Comparison of ENCODE assay signal across 7 cellular contexts in genomic region chr7:151315038-151315655, GRCh38. TPM values are rescaled to one million over a fixed set of nuclear protein-coding genes. Genes with fewer than 3 reads are reported as not detected.
A peak's percentile ranks its signal among the peaks of the same experiment; 100 is the strongest.
DNase-seq lines count a peak whose midpoint lies in the region; ATAC-seq and TF ChIP-seq lines count a peak whose summit lies in the region.

No MANE protein-coding gene starts in this region.

- H3K27me3 ChIP-seq in PC-3 (ENCODE audit: low read length), result no peaks in the 10 kb centered on the region

- no peak overlapping the region for H3K27ac Mint-ChIP-seq in nephron progenitor cell
- H3K27ac Mint-ChIP-seq in stimulated activated naive CD8-positive, alpha-beta T cell treated with anti-CD3 and anti-CD28 coated beads, Interleukin-15, amount 100 ng/mL, for 72 hours, result no peak overlapping the region

- intact Hi-C loops in PC-3 (cut with micrococcal nuclease), result loop anchor here (1.0 kb wide), 2 partner anchors 35 to 133 kb away; no protein-coding TSS in a partner anchor

- H4K20me1 ChIP-seq in PC-3 (ENCODE audit: low read length), result no peaks in the 10 kb centered on the region

- no peaks in the 10 kb centered on the region for H3K36me3 ChIP-seq in PC-3 (ENCODE audit: low read depth, low read length)

- TF ChIP-seq CTCF in GM12864 (IDR thresholded peaks at IDR 0.05; ENCODE audit: low read depth, low read length, missing control alignments) (peak; percentile 73), PC-3 (conservative IDR thresholded peaks at IDR 0.05; ENCODE audit: low read depth, low read length) (peak; percentile 78), nephron progenitor cell (IDR thresholded peaks at IDR 0.05) (peak; percentile 79)

- peaks cover 4% of the 10 kb centered on the region; the same call in 1 of the 2 replicates for H3K4me1 ChIP-seq in PC-3 (ENCODE audit: insufficient read depth, low read length)

- H3K9me2 ChIP-seq in PC-3 (replicated peaks; ENCODE audit: low read length), result no peaks in the 10 kb centered on the region

- peak; percentile 82 for ATAC-seq in PC-3
- peak; percentile 88 for ATAC-seq in stimulated activated naive CD8-positive, alpha-beta T cell treated with anti-CD3 and anti-CD28 coated beads, Interleukin-15, amount 100 ng/mL, for 72 hours

- H3K27me3 Mint-ChIP-seq in nephron progenitor cell (ENCODE audit: low read depth, poor library complexity), result peaks cover 7% of the 10 kb centered on the region
- no peaks in the 10 kb centered on the region for H3K27me3 Mint-ChIP-seq in stimulated activated naive CD8-positive, alpha-beta T cell treated with anti-CD3 and anti-CD28 coated beads, Interleukin-15, amount 100 ng/mL, for 72 hours

- 0 out of 2 replicates have a peak, but pooled peaks cover 8% of the 10 kb centered on the region for H3K9me3 ChIP-seq in PC-3 (ENCODE audit: low read length)

- peaks cover 6% of the 10 kb centered on the region for H3K36me3 Mint-ChIP-seq in nephron progenitor cell (ENCODE audit: low read depth)

- H3K4me2 ChIP-seq in PC-3 (ENCODE audit: low read length), result peak overlapping the region; percentile 71

- no peaks in the 10 kb centered on the region for H3K79me2 ChIP-seq in PC-3 (ENCODE audit: low read length)

- no TSS peak for BruUV-seq in PC-3 (replicated peaks; lab: Mats Ljungman, UMichigan)

- POLR2A ChIA-PET in PC-3 (lab: Charles Lee; ENCODE audit: unreplicated experiment), result no interaction called here

- H3K4me3 ChIP-seq in GM12864 (ENCODE audit: low read depth, low read length) (no peak overlapping the region), PC-3 (ENCODE audit: low read length) (no peak overlapping the region)

- DNase-seq in GM12864 (ENCODE audit: low read depth), result no peak
- peak; percentile 52 for DNase-seq in HT1080 (ENCODE audit: low read depth)
- DNase-seq in PC-3, result peak; percentile 82
- DNase-seq in activated T-cell treated with anti-CD3 and anti-CD28 coated beads, Interleukin-2, amount 50 U/mL, for 1 hour, result peak; percentile 64
- peak; percentile 50 for DNase-seq in fibroblast of gingiva (ENCODE audit: low read depth)
- peak; percentile 77 for DNase-seq in nephron progenitor cell
- peak; percentile 69 to 73 for DNase-seq in stimulated activated naive CD8-positive, alpha-beta T cell treated with anti-CD3 and anti-CD28 coated beads, Interleukin-15, amount 100 ng/mL, for 72 hours

- CTCF ChIA-PET in PC-3 (lab: Charles Lee), result interaction anchor here (0.5 to 0.9 kb wide), 4 partner anchors 26 to 88 kb away, joined by 4 to 8 read pairs (median 4); partner anchors contain the start of gene NUB1

- H3K4me3 Mint-ChIP-seq in nephron progenitor cell, result no peak overlapping the region
- H3K4me3 Mint-ChIP-seq in stimulated activated naive CD8-positive, alpha-beta T cell treated with anti-CD3 and anti-CD28 coated beads, Interleukin-15, amount 100 ng/mL, for 72 hours, result peak overlapping the region; percentile 32 to 49

- H3K9ac ChIP-seq in PC-3 (ENCODE audit: low read length), result no peak overlapping the region

- H2AFZ ChIP-seq in PC-3 (ENCODE audit: low read length), result no peak overlapping the region

- H3F3A ChIP-seq in PC-3 (ENCODE audit: low read length, unreplicated experiment), result peaks cover 2% of the 10 kb centered on the region

- H3K9me3 Mint-ChIP-seq in nephron progenitor cell, result peaks cover 38% of the 10 kb centered on the region
- peaks cover 13 to 18% of the 10 kb centered on the region in 2 donors for H3K9me3 Mint-ChIP-seq in stimulated activated naive CD8-positive, alpha-beta T cell treated with anti-CD3 and anti-CD28 coated beads, Interleukin-15, amount 100 ng/mL, for 72 hours

- H3K27ac ChIP-seq in PC-3 (ENCODE audit: low read length), result no peak overlapping the region

- peaks cover 17% of the 10 kb centered on the region for H3K4me1 Mint-ChIP-seq in nephron progenitor cell
- peaks cover 8% of the 10 kb centered on the region for H3K4me1 Mint-ChIP-seq in stimulated activated naive CD8-positive, alpha-beta T cell treated with anti-CD3 and anti-CD28 coated beads, Interleukin-15, amount 100 ng/mL, for 72 hours

RNA-seq across cellular contexts. Expression of gene NUB1, which starts 26.5 kb away (rescaled TPM):
- total RNA-seq in HT1080 (2014; rRNA removed; shearing (Covaris generic)), result 57.7 and 59.7 TPM in 2 replicates
- 62.1 and 68.5 TPM in 2 replicates for polyA plus RNA-seq in HT1080 (2015; cell fraction: cytosol; rRNA removed)
- 80.8 and 84.1 TPM in 2 replicates for polyA plus RNA-seq in HT1080 (2015; cell fraction: nucleus; rRNA removed)
- 40.1 and 47.0 TPM in 2 replicates for total RNA-seq in PC-3 (2014; rRNA removed)
